ENCODE assay signal across 8 cellular contexts in the genomic region with DNA sequence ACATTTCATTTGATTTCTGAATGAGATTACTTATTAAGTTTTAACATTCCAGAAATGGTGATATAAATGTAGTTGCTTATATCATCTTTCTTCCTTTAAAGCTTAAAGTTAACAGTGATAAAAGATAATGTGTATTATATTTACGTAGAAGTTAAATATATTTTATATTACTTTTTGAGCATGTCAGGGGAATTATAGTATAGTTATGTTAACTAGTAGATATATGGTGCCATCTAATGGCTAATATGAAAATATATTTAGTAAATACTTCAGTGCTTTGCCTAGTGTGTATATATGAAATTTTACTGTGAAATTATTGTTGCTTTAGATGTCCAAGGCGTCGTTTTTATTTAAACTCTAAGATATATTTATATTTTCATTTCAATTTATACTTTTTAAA. TPM values are rescaled to one million over a fixed set of nuclear protein-coding genes. Genes with fewer than 3 reads are reported as not detected.
DNase-seq lines count a peak whose midpoint lies in the region; ATAC-seq, FAIRE-seq and TF ChIP-seq lines count a peak whose summit lies in the region.

No MANE protein-coding gene starts in this region.

- H3K4me3 ChIP-seq in SK-N-SH (ENCODE audit: low read depth in 2 of 2, low read length in 1 of 2): no peak overlapping the region
- H3K4me3 ChIP-seq in kidney (ENCODE audit: low read length in 2 of 2): no peak overlapping the region

- H3K79me2 ChIP-seq in SK-N-SH (ENCODE audit: insufficient read depth): peaks cover 4% of the 10 kb centered on the region; the same call in 1 of the 2 replicates

- TF ChIP-seq EP300 in Ishikawa (IDR thresholded peaks at IDR 0.05; ENCODE audit: borderline replicate concordance) (no peak), SK-N-SH (IDR thresholded peaks at IDR 0.05; ENCODE audit: borderline replicate concordance in 1 of 2, low read depth in 1 of 2, low read length in 1 of 2) (no peak)

- FAIRE-seq in kidney (lab: Jason Lieb, UNC): peak; percentile 96

- no peaks in the 10 kb centered on the region for H3K9me3 Mint-ChIP-seq in activated CD4-positive, alpha-beta T cell treated with anti-CD3 and anti-CD28 coated beads for 36 hours (ENCODE audit: low read depth)

- 6% methylated on average over 3 of the region's 3 CpGs for WGBS in SK-N-SH (ENCODE audit: low lambda C conversion rate)

- no peak overlapping the region for H3K27ac Mint-ChIP-seq in activated CD4-positive, alpha-beta T cell treated with anti-CD3 and anti-CD28 coated beads for 36 hours

- intact Hi-C loops in kidney (cut with DNase I): no loop called here
- intact Hi-C loops in activated CD4-positive, alpha-beta T cell treated with anti-CD3 and anti-CD28 coated beads for 36 hours (cut with DNase I, micrococcal nuclease): loop anchor here (1.0 kb wide), 1 partner anchor 129 kb away; no protein-coding TSS in a partner anchor

- H2AFZ ChIP-seq in SK-N-SH (ENCODE audit: low read depth): no peak overlapping the region; the same call in 1 of the 2 replicates

- no peaks in the 10 kb centered on the region for H3K9me3 ChIP-seq in SK-N-SH
- no peaks in the 10 kb centered on the region for H3K9me3 ChIP-seq in kidney (ENCODE audit: control insufficient read depth in 1 of 2, low read length in 2 of 2)

- no peaks in the 10 kb centered on the region for H3K27me3 ChIP-seq in SK-N-SH (ENCODE audit: insufficient read depth)

- H3K27me3 Mint-ChIP-seq in activated CD4-positive, alpha-beta T cell treated with anti-CD3 and anti-CD28 coated beads for 36 hours: peaks cover 20% of the 10 kb centered on the region

- peak; percentile 35; the same call in 1 of the 2 replicates for TF ChIP-seq RAD21 in Ishikawa (IDR thresholded peaks at IDR 0.05; ENCODE audit: low read depth)
- peak; percentile 56 for TF ChIP-seq RAD21 in SK-N-SH (IDR thresholded peaks at IDR 0.05; ENCODE audit: low read length)

- H3K4me1 ChIP-seq in SK-N-SH (ENCODE audit: control insufficient read depth in 1 of 2, insufficient read depth in 2 of 2, low read depth in 1 of 2, low read length in 1 of 2) (peaks cover 0 to 9% of the 10 kb centered on the region in 2 experiments; a peak in 2 of 4 replicates), kidney (ENCODE audit: control insufficient read depth in 1 of 2, insufficient read depth in 1 of 2, low read depth in 1 of 2, low read length in 2 of 2) (no peaks in the 10 kb centered on the region)

- TF ChIP-seq CTCF in SK-N-SH (IDR thresholded peaks at IDR 0.05): peak; percentile 61
- no peak for TF ChIP-seq CTCF in kidney (IDR thresholded peaks at IDR 0.05; ENCODE audit: borderline replicate concordance, extremely low read depth, insufficient read depth)

- no peaks in the 10 kb centered on the region for H3K36me3 Mint-ChIP-seq in activated CD4-positive, alpha-beta T cell treated with anti-CD3 and anti-CD28 coated beads for 36 hours (ENCODE audit: low read depth)

- no peaks in the 10 kb centered on the region for H3K4me1 Mint-ChIP-seq in activated CD4-positive, alpha-beta T cell treated with anti-CD3 and anti-CD28 coated beads for 36 hours

- no peak for ATAC-seq in HG02623 (IDR thresholded peaks at IDR 0.05; ENCODE audit: unreplicated experiment)
- ATAC-seq in activated CD4-positive, alpha-beta T cell treated with anti-CD3 and anti-CD28 coated beads for 36 hours: no peak

- peak overlapping the region in 1 of 2 experiments; percentile 40; a peak in 2 of 4 replicates for H3K27ac ChIP-seq in SK-N-SH (ENCODE audit: low read depth in 2 of 2, low read length in 1 of 2)
- no peak overlapping the region for H3K27ac ChIP-seq in kidney (ENCODE audit: low read depth in 2 of 2, low read length in 2 of 2)

- DNase-seq in COR-L47 (lab: John Stamatoyannopoulos, UW): peak; percentile 12
- peak; percentile 28 for DNase-seq in SK-N-SH
- DNase-seq in kidney: no peak
- no peak for DNase-seq in ecto neural progenitor cell (ENCODE audit: low spot score)
- DNase-seq in SK-N-DZ (ENCODE audit: low spot score): no peak
- no peak for DNase-seq in activated CD4-positive, alpha-beta T cell treated with anti-CD3 and anti-CD28 coated beads for 36 hours

- POLR2A ChIA-PET in SK-N-SH (lab: Yijun Ruan, JAX): no interaction called here
- POLR2A ChIA-PET in activated CD4-positive, alpha-beta T cell treated with anti-CD3 and anti-CD28 coated beads for 36 hours (lab: Charles Lee): no interaction called here

- H3K36me3 ChIP-seq in SK-N-SH (replicated peaks in 1 of 2; ENCODE audit: control insufficient read depth in 1 of 2, insufficient read depth in 2 of 2, low read length in 1 of 2): no peaks in the 10 kb centered on the region
- no peaks in the 10 kb centered on the region for H3K36me3 ChIP-seq in kidney (ENCODE audit: control insufficient read depth in 1 of 2, insufficient read depth in 2 of 2, low read length in 2 of 2)

- H3K9me2 ChIP-seq in SK-N-SH: no peaks in the 10 kb centered on the region

- H3F3A ChIP-seq in SK-N-SH (replicated peaks; ENCODE audit: insufficient read depth): peaks cover 11% of the 10 kb centered on the region

- no peaks in the 10 kb centered on the region for H4K20me1 ChIP-seq in SK-N-SH (ENCODE audit: insufficient read depth)

- H3K9ac ChIP-seq in SK-N-SH: peak overlapping the region; percentile 8; the same call in 1 of the 2 replicates
- no peak overlapping the region for H3K9ac ChIP-seq in kidney (ENCODE audit: low read length in 2 of 2)

- CTCF ChIA-PET in SK-N-SH (lab: Yijun Ruan, JAX): interaction anchor here (0.6 to 15.6 kb wide), 35 partner anchors 9 to 410 kb away, joined by 3 to 317 read pairs (median 4); partner anchors contain the start of gene SYT14
- CTCF ChIA-PET in activated CD4-positive, alpha-beta T cell treated with anti-CD3 and anti-CD28 coated beads for 36 hours (lab: Charles Lee): interaction anchor here (1.0 to 2.8 kb wide), 6 partner anchors 89 to 420 kb away, joined by 3 to 14 read pairs (median 4); no protein-coding TSS in a partner anchor

- H3K4me3 Mint-ChIP-seq in activated CD4-positive, alpha-beta T cell treated with anti-CD3 and anti-CD28 coated beads for 36 hours: no peak overlapping the region

- H3K4me2 ChIP-seq in SK-N-SH: no peak overlapping the region

TF ChIP-seq in Ishikawa, 13 proteins besides CTCF, POLR2A, EP300 and RAD21 (continues in another document):
- TF ChIP-seq, protein P1, sequence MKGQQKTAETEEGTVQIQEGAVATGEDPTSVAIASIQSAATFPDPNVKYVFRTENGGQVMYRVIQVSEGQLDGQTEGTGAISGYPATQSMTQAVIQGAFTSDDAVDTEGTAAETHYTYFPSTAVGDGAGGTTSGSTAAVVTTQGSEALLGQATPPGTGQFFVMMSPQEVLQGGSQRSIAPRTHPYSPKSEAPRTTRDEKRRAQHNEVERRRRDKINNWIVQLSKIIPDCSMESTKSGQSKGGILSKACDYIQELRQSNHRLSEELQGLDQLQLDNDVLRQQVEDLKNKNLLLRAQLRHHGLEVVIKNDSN (IDR thresholded peaks at IDR 0.05): no peak
- TF ChIP-seq FOXM1 (IDR thresholded peaks at IDR 0.05; ENCODE audit: borderline replicate concordance, low read depth): no peak
- TF ChIP-seq MAX (IDR thresholded peaks at IDR 0.05): no peak
- no peak for TF ChIP-seq ZBTB7A (IDR thresholded peaks at IDR 0.05; ENCODE audit: low read depth)
- TF ChIP-seq CREB1 (IDR thresholded peaks at IDR 0.05; ENCODE audit: low read depth): no peak
- TF ChIP-seq EGR1 (IDR thresholded peaks at IDR 0.05): no peak
- no peak for TF ChIP-seq TEAD4 (IDR thresholded peaks at IDR 0.05)
- no peak for TF ChIP-seq YY1 (IDR thresholded peaks at IDR 0.05; ENCODE audit: low read depth)
- no peak for TF ChIP-seq CEBPB (IDR thresholded peaks at IDR 0.05)
- no peak for TF ChIP-seq TCF12 (IDR thresholded peaks at IDR 0.05; ENCODE audit: low read depth)

TF ChIP-seq in SK-N-SH, 30 proteins besides CTCF, POLR2A, EP300 and RAD21 (continues in another document):
- TF ChIP-seq FOXM1 (IDR thresholded peaks at IDR 0.05; ENCODE audit: low read depth) (no peak), CHD2 (IDR thresholded peaks at IDR 0.05; ENCODE audit: low read length, partially characterized antibody) (no peak), ZBTB33 (IDR thresholded peaks at IDR 0.05; ENCODE audit: borderline replicate concordance, low read depth) (no peak), NRF1 (IDR thresholded peaks at IDR 0.05; ENCODE audit: low read depth, low read length) (no peak), JUND (IDR thresholded peaks at IDR 0.05) (no peak), FOXJ3 (CRISPR knock-in tag; IDR thresholded peaks at IDR 0.05) (no peak), TEAD4 (IDR thresholded peaks at IDR 0.05; ENCODE audit: borderline replicate concordance, insufficient read depth) (no peak), FOSL2 (IDR thresholded peaks at IDR 0.05; ENCODE audit: borderline replicate concordance, low read depth) (no peak)
- TF ChIP-seq, protein P2, sequence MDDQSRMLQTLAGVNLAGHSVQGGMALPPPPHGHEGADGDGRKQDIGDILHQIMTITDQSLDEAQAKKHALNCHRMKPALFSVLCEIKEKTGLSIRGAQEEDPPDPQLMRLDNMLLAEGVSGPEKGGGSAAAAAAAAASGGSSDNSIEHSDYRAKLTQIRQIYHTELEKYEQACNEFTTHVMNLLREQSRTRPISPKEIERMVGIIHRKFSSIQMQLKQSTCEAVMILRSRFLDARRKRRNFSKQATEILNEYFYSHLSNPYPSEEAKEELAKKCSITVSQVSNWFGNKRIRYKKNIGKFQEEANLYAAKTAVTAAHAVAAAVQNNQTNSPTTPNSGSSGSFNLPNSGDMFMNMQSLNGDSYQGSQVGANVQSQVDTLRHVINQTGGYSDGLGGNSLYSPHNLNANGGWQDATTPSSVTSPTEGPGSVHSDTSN (IDR thresholded peaks at IDR 0.05): no peak

RNA-seq across cellular contexts. Expression of gene SYT14, which starts 51.5 kb away (rescaled TPM):
- polyA plus RNA-seq in SK-N-SH (2012; rRNA removed) (1.2 and 1.8 TPM in 2 replicates), kidney (ENCODE audit: insufficient read depth, low read depth, low replicate concordance) (0.22 TPM)
- 1.8 TPM in 2 replicates for polyA plus RNA-seq in SK-N-SH (2012; cell fraction: cytosol; rRNA removed)
- polyA plus RNA-seq in SK-N-SH (2012; cell fraction: nucleus; rRNA removed): 1.0 and 2.7 TPM in 2 replicates
- total RNA-seq in kidney: 1.3 TPM
- 4.2 and 6.8 TPM in 2 replicates for polyA plus RNA-seq in SK-N-DZ (2014; cell fraction: cytosol; rRNA removed)
- polyA plus RNA-seq in SK-N-DZ (2014; cell fraction: nucleus; rRNA removed): 4.2 and 8.0 TPM in 2 replicates
- not detected for total RNA-seq in activated CD4-positive, alpha-beta T cell treated with anti-CD3 and anti-CD28 coated beads for 36 hours

Comparison
In these comparisons a context has a peak if more than half of its experiments do, and no peak if none do; other contexts are left out.
1. DNase-seq: peak in COR-L47 (single experiment) and SK-N-SH (single experiment); none in kidney (single experiment), ecto neural progenitor cell (single experiment), SK-N-DZ (single experiment) and activated CD4-positive, alpha-beta T cell treated with anti-CD3 and anti-CD28 coated beads for 36 hours (single experiment).